27 cellular contexts compared by ENCODE assay signal in genomic region chr4:7645158-7645557, GRCh38.
"Had no signal": no experiment of that assay in that cellular context is flagged by ENCODE, and none has a peak within 500 bp of the region (broad histone marks: within the 10 kb centered on the region; RNA-seq: fewer than 3 reads in every experiment).

No MANE protein-coding gene starts in this region.

- H3K4me3 ChIP-seq: adrenal gland, body of pancreas, Peyer's patch had no signal

- H3K9me3 Mint-ChIP-seq: activated naive CD4-positive, alpha-beta T cell treated with anti-CD3 and anti-CD28 coated beads, Interleukin-2, amount 50 U/mL, for 24 hours had no signal

- H3K36me3 ChIP-seq: adrenal gland, Peyer's patch had no signal

- H3K9me3 ChIP-seq: adrenal gland, Peyer's patch had no signal

- H3K27ac ChIP-seq: adrenal gland, body of pancreas, KMS-11, Peyer's patch, WERI-Rb-1 had no signal

- ATAC-seq: activated CD8-positive, alpha-beta T cell treated with anti-CD3 and anti-CD28 coated beads, Interleukin-2, amount 10 ng/mL, durations not matched to agents 7 days and 5 days; body of pancreas; PC-3; SK-N-SH treated with all-trans-retinoic acid at 6 μM for 48 hours; T-cell; T-helper 17 cell had no signal

- H3K27me3 ChIP-seq: adrenal gland, body of pancreas, Peyer's patch had no signal

- H3K27me3 Mint-ChIP-seq: activated CD4-positive, alpha-beta T cell treated with anti-CD3 and anti-CD28 coated beads, Interleukin-2, amount 10 ng/mL, durations not matched to agents 24 days and 14 days; T-helper 17 cell had no signal

- H3K4me3 Mint-ChIP-seq: activated CD4-positive, alpha-beta T cell treated with anti-CD3 and anti-CD28 coated beads, Interleukin-2, amount 10 ng/mL, durations not matched to agents 24 days and 14 days; activated CD8-positive, alpha-beta T cell treated with anti-CD3 and anti-CD28 coated beads, Interleukin-2, amount 10 ng/mL, durations not matched to agents 7 days and 5 days; activated naive CD4-positive, alpha-beta T cell treated with anti-CD3 and anti-CD28 coated beads, Interleukin-2, amount 50 U/mL, for 24 hours; activated T-cell treated with anti-CD3 and anti-CD28 coated beads, Interleukin-2, amount 50 U/mL, for 24 hours; T-cell; T-helper 17 cell had no signal

- H3K4me2 ChIP-seq: KMS-11 had no signal

- H3K4me1 ChIP-seq: body of pancreas, Peyer's patch had no signal

- DNase-seq: activated CD4-positive, alpha-beta T cell treated with anti-CD3 and anti-CD28 coated beads, Interleukin-2, amount 10 ng/mL, durations not matched to agents 24 days and 14 days; activated CD4-positive, alpha-beta T cell treated with anti-CD3 and anti-CD28 coated beads, Interleukin-2, amount 50 U/mL, for 4 hours; activated CD8-positive, alpha-beta T cell treated with anti-CD3 and anti-CD28 coated beads, Interleukin-2, amount 10 ng/mL, durations not matched to agents 7 days and 5 days; activated gamma-delta T cell; activated naive CD4-positive, alpha-beta T cell treated with Interleukin-2 at 50 U/mL for 16 hours; activated T-cell treated with anti-CD3 and anti-CD28 coated beads, Interleukin-2, amount 50 U/mL, for 24 hours; adrenal gland; body of pancreas; MM.1S; MV-4-11; NCI-H1092; NCI-H1436 treated with DMSO at 0.1 percent for 48 hours; NCI-H1694 treated with DMSO at 0.1 percent for 48 hours; NCI-H2029; NCI-H345; NCI-H524 treated with DMSO at 0.1 percent for 48 hours; PC-3; Peyer's patch; RPMI8226; SIG-M5; T-cell; T-helper 17 cell; WERI-Rb-1 had no signal

- H3K36me3 Mint-ChIP-seq: activated naive CD4-positive, alpha-beta T cell treated with anti-CD3 and anti-CD28 coated beads, Interleukin-2, amount 50 U/mL, for 24 hours; T-cell had no signal

- H3K27ac Mint-ChIP-seq: activated CD4-positive, alpha-beta T cell treated with anti-CD3 and anti-CD28 coated beads, Interleukin-2, amount 10 ng/mL, durations not matched to agents 24 days and 14 days; activated CD8-positive, alpha-beta T cell treated with anti-CD3 and anti-CD28 coated beads, Interleukin-2, amount 10 ng/mL, durations not matched to agents 7 days and 5 days; activated naive CD4-positive, alpha-beta T cell treated with anti-CD3 and anti-CD28 coated beads, Interleukin-2, amount 50 U/mL, for 24 hours; activated T-cell treated with anti-CD3 and anti-CD28 coated beads, Interleukin-2, amount 50 U/mL, for 24 hours; activated T-helper 2 cell treated with anti-CD3 and anti-CD28 coated beads, Interferon-gamma antibody, Interleukin-2, Interleukin-4, amounts not matched to agents 10 μg/mL and 5 μg/mL and 100 μg/mL, durations not matched to agents 14 hours and 24 hours and 36 hours; T-cell; T-helper 17 cell had no signal

- H3K9ac ChIP-seq: KMS-11 had no signal
